Comparison of ENCODE assay signal across 10 cellular contexts in genomic region chr1:222171005-222171404, GRCh38.
DNase-seq lines count a peak whose midpoint lies in the region; ATAC-seq and TF ChIP-seq lines count a peak whose summit lies in the region.
"Had no signal": no experiment of that assay in that cellular context is flagged by ENCODE, and none has a peak within 500 bp of the region (broad histone marks: within the 10 kb centered on the region; RNA-seq: fewer than 3 reads in every experiment).

No MANE protein-coding gene starts in this region.

- no peaks in the 10 kb centered on the region for H3K4me1 ChIP-seq in fibroblast of lung (ENCODE audit: control insufficient read depth, extremely low read depth, insufficient read depth, low read length)

- H3K4me3 ChIP-seq in fibroblast of lung (replicated peaks in 1 of 4; ENCODE audit: control extremely low read depth in 1 of 4, insufficient read depth in 1 of 4, low read depth in 3 of 4, low read length in 4 of 4) = no peak overlapping the region
- H3K4me3 ChIP-seq: SJSA1 had no signal

- intact Hi-C loops in sciatic nerve (cut with DNase I) (no loop called here), posterior vena cava (cut with DNase I) (no loop called here)

- no peaks in the 10 kb centered on the region for H3K36me3 ChIP-seq in fibroblast of lung (ENCODE audit: control insufficient read depth, insufficient read depth, low read length)
- H3K36me3 ChIP-seq: SJSA1 had no signal

- no peaks in the 10 kb centered on the region for H4K20me1 ChIP-seq in fibroblast of lung (ENCODE audit: control insufficient read depth, extremely low read depth, insufficient read depth, low read length)

- H3K79me2 ChIP-seq in fibroblast of lung (ENCODE audit: control insufficient read depth, insufficient read depth, low read length) = no peaks in the 10 kb centered on the region

- H2AFZ ChIP-seq in fibroblast of lung (ENCODE audit: low read length) = no peak overlapping the region

- no peak overlapping the region for H3K9ac ChIP-seq in fibroblast of lung (ENCODE audit: insufficient read depth, low read length)

- DNase-seq in DMS 273 (lab: John Stamatoyannopoulos, UW; ENCODE audit: unreplicated experiment) = peak; percentile 68
- DNase-seq in HuH-7 (ENCODE audit: low spot score) = peak; percentile 44
- DNase-seq in SHP77 treated with DMSO at 0.1 percent for 48 hours (lab: John Stamatoyannopoulos, UW) = peak; percentile 52
- peak; percentile 62 to 78 for DNase-seq in fibroblast of lung (ENCODE audit: low read depth in 2 of 2)
- no peak for DNase-seq in sciatic nerve (ENCODE audit: low spot score)
- no peak for DNase-seq in posterior vena cava (ENCODE audit: low spot score)
- no peak for DNase-seq in mesenteric fat pad (ENCODE audit: low spot score)
- DNase-seq: naive B cell had no signal

- no peaks in the 10 kb centered on the region for H3K9me3 ChIP-seq in fibroblast of lung (ENCODE audit: control insufficient read depth, insufficient read depth, low read depth, low read length)

- H3K4me2 ChIP-seq in fibroblast of lung (ENCODE audit: extremely low read depth, insufficient read depth, low read length) = no peak overlapping the region

- no peaks in the 10 kb centered on the region for H3K27me3 ChIP-seq in fibroblast of lung (ENCODE audit: control insufficient read depth, insufficient read depth, low read length)
- H3K27me3 ChIP-seq: SJSA1 had no signal

- ATAC-seq in GM19463 (IDR thresholded peaks at IDR 0.05; ENCODE audit: unreplicated experiment) (peak; percentile 59), sciatic nerve (peak; percentile 32)

- H3K27ac ChIP-seq in fibroblast of lung (ENCODE audit: insufficient read depth, low read length) = no peak overlapping the region
- H3K27ac ChIP-seq: SJSA1 had no signal

- peak; percentile 57 to 75 for TF ChIP-seq CTCF in fibroblast of lung (conservative IDR thresholded peaks at IDR 0.05 in 1 of 2, IDR thresholded peaks at IDR 0.05 in 1 of 2; ENCODE audit: low read depth in 1 of 2, low read length in 2 of 2)

Comparison
In these comparisons a context has a peak if more than half of its experiments do, and no peak if none do; other contexts are left out.
1. DNase-seq: peak in DMS 273 (single experiment), HuH-7 (single experiment), SHP77 treated with DMSO at 0.1 percent for 48 hours (single experiment) and fibroblast of lung (2 of 2); none in sciatic nerve (single experiment), posterior vena cava (single experiment) and mesenteric fat pad (single experiment).